Comparison of ENCODE assay signal across 31 cellular contexts in the genomic region with DNA sequence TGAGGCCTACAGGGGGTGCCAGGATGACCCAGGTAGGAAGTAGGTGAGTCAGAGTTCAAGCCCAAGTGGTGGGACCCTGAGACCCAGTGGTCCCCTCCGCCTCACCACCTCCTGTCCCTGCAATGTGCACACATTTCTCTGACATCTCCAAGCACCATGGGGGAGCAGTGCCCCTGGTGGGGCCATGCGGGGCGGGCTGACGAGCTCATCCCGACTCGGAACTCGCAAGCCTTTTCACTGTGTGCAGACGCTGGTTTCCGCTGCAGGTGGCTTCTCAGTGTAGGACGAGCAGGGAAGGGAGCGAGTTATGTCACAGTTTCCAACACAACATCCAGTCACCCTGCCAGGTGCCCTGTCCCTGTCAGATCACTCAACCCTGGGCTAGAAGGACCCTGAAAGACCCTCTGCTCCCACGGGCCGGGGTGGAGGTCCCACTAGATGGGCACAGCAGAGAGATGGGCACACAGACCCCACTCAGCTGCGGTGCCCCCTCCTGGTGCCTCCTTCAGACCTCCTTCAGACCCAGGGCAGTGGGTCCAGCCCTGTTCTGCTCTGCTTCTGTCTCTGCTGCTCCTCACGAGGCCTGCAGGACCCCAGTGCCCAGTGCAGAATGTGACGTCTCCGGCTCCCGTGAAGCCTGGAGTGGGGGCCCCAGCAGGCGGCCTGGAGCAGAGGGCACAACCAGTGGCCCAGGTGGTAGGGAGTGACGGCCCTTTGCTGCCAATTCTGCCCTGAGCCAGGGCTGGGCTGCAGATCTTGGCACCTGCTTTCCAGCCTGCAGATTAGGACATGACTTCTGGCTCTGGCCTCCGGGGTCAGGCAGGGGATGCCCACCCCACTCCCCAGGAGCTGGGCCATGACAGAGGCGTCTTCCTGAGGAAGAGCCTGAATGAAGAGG.
DNase-seq lines count a peak whose midpoint lies in the region; ATAC-seq, FAIRE-seq and TF ChIP-seq lines count a peak whose summit lies in the region.
"Had no signal": no experiment of that assay in that cellular context is flagged by ENCODE, and none has a peak within 500 bp of the region (broad histone marks: within the 10 kb centered on the region; RNA-seq: fewer than 3 reads in every experiment).

No MANE protein-coding gene starts in this region.

- H3K4me1 ChIP-seq in heart right ventricle: peaks cover 54 to 100% (median 97%) of the 10 kb centered on the region in 9 donors
- peaks cover 0 to 5% (median 5%) of the 10 kb centered on the region in 3 donors for H3K4me1 ChIP-seq in pancreas
- H3K4me1 ChIP-seq: colonic mucosa had no signal

- H3K9me3 Mint-ChIP-seq in WTC11: no peaks in the 10 kb centered on the region
- H3K9me3 Mint-ChIP-seq: CD8-positive, alpha-beta memory T cell; T-helper 2 cell treated with Interferon-gamma antibody and Interleukin-4, amounts not matched to agents 5 μg/mL and 100 μg/mL, for 36 hours had no signal

- no peaks in the 10 kb centered on the region for H3K27me3 ChIP-seq in heart right ventricle
- no peaks in the 10 kb centered on the region for H3K27me3 ChIP-seq in pancreas
- H3K27me3 ChIP-seq: body of pancreas, colonic mucosa, esophagus muscularis mucosa had no signal

- intact Hi-C loops in heart right ventricle (cut with DNase I): no loop called here
- intact Hi-C loops in pancreas (cut with DNase I): no loop called here

- in situ Hi-C loops in G401 (cut with HindIII; ENCODE audit: low sequenced_read_pairs): loop anchor here (10.0 kb wide), 1 partner anchor 59 kb away; no protein-coding TSS in a partner anchor

- CTCF ChIA-PET in WTC11 (lab: Charles Lee): interaction anchor here (1.4 kb wide), 1 partner anchor 39 kb away, joined by 3 read pairs; no protein-coding TSS in a partner anchor

- DNase-seq in G401 (ENCODE audit: low spot score) (peak; percentile 53), heart right ventricle (peak in 1 of 2 donors; percentile 61), pancreas (no peak), NCI-H128 (lab: John Stamatoyannopoulos, UW; ENCODE audit: unreplicated experiment) (no peak), NCI-H1105 (lab: John Stamatoyannopoulos, UW) (no peak), WTC11 (ENCODE audit: low spot score) (no peak)
- DNase-seq in stimulated activated naive CD4-positive, alpha-beta T cell treated with Interleukin-2 at 50 U/mL for 16 hours (lab: John Stamatoyannopoulos, UW): no peak
- DNase-seq: activated CD4-positive, alpha-beta T cell treated with anti-CD3 and anti-CD28 coated beads for 4 hours; activated gamma-delta T cell treated with Interleukin-2 at 50 U/mL for 16 hours; activated T-cell treated with anti-CD3 and anti-CD28 coated beads, Interleukin-2, amount 50 U/mL, for 1 hour; CD8-positive, alpha-beta memory T cell; colonic mucosa; DMS 273 treated with DMSO at 0.1 percent for 48 hours; effector memory CD4-positive, alpha-beta T cell; foreskin melanocyte; mesenchymal stem cell; MM.1S; NCI-H146; NCI-H2107; NCI-H82; RPMI8226; SK-N-SH; trophoblast cell had no signal

- no peak overlapping the region for H3K27ac Mint-ChIP-seq in WTC11
- H3K27ac Mint-ChIP-seq: B cell; progenitor cell of endocrine pancreas; T-helper 2 cell treated with Interferon-gamma antibody and Interleukin-4, amounts not matched to agents 5 μg/mL and 100 μg/mL, for 36 hours had no signal

- peak; percentile 25 to 77 (median 62) for ATAC-seq in heart right ventricle
- peak; percentile 12 to 67 (median 42) for ATAC-seq in pancreas
- ATAC-seq in WTC11: no peak
- ATAC-seq: body of pancreas, HCT116 had no signal

- peak overlapping the region; percentile 10; the same call in 1 of the 2 replicates for H3K27ac ChIP-seq in VCaP
- H3K27ac ChIP-seq in heart right ventricle: peak overlapping the region in 7 of 10 donors; percentile 24 to 59 (median 53)
- no peak overlapping the region for H3K27ac ChIP-seq in pancreas
- H3K27ac ChIP-seq: body of pancreas, colonic mucosa, esophagus muscularis mucosa had no signal

- H3K36me3 ChIP-seq in heart right ventricle (peaks cover 0 to 52% (median 13%) of the 10 kb centered on the region in 9 donors), pancreas (peaks cover 0 to 11% (median 0%) of the 10 kb centered on the region in 3 donors)
- H3K36me3 ChIP-seq: colonic mucosa had no signal

- no peaks in the 10 kb centered on the region for H3K36me3 Mint-ChIP-seq in WTC11

- TF ChIP-seq CTCF in VCaP (conservative IDR thresholded peaks at IDR 0.05): no peak
- no peak for TF ChIP-seq CTCF in heart right ventricle (IDR thresholded peaks at IDR 0.05)
- TF ChIP-seq CTCF in pancreas (IDR thresholded peaks at IDR 0.05): no peak
- no peak for TF ChIP-seq CTCF in WTC11 (IDR thresholded peaks at IDR 0.05)

- H3K9me3 ChIP-seq in heart right ventricle: no peaks in the 10 kb centered on the region
- H3K9me3 ChIP-seq in pancreas: no peaks in the 10 kb centered on the region
- H3K9me3 ChIP-seq: body of pancreas, colonic mucosa, esophagus muscularis mucosa, SK-N-SH had no signal

- no peak for FAIRE-seq in pancreas (lab: Jason Lieb, UNC)
- FAIRE-seq: GM19239 had no signal

- POLR2A ChIA-PET in WTC11 (lab: Charles Lee): interaction anchor here (0.6 kb wide), 1 partner anchor 142 kb away, joined by 3 read pairs; no protein-coding TSS in a partner anchor

- no peaks in the 10 kb centered on the region for H3K27me3 Mint-ChIP-seq in WTC11 (ENCODE audit: low read depth)
- H3K27me3 Mint-ChIP-seq: B cell; CD8-positive, alpha-beta memory T cell; progenitor cell of endocrine pancreas had no signal

- WGBS in heart right ventricle, 2 donors: 66 to 75% methylated on average over 22 of the region's 22 CpGs
- WGBS in pancreas, 2 donors: 69% methylated on average over 22 of the region's 22 CpGs

- H3K4me3 Mint-ChIP-seq in WTC11: no peak overlapping the region
- H3K4me3 Mint-ChIP-seq: B cell; CD8-positive, alpha-beta memory T cell; T-helper 2 cell treated with Interferon-gamma antibody and Interleukin-4, amounts not matched to agents 5 μg/mL and 100 μg/mL, for 36 hours had no signal

- H3K4me3 ChIP-seq in heart right ventricle (no peak overlapping the region), pancreas (no peak overlapping the region)
- H3K4me3 ChIP-seq: body of pancreas, colonic mucosa, esophagus muscularis mucosa had no signal

- H3K4me1 Mint-ChIP-seq in WTC11: peaks cover 12% of the 10 kb centered on the region

TF ChIP-seq in WTC11, 78 proteins besides CTCF, POLR2A, EP300 and RAD21 (continues in another document):
- no peak for TF ChIP-seq FOXJ3 (CRISPR knock-in tag; IDR thresholded peaks at IDR 0.05; ENCODE audit: borderline replicate concordance)
- no peak for TF ChIP-seq RELA (CRISPR knock-in tag; IDR thresholded peaks at IDR 0.05; ENCODE audit: borderline replicate concordance)
- TF ChIP-seq, protein P1, sequence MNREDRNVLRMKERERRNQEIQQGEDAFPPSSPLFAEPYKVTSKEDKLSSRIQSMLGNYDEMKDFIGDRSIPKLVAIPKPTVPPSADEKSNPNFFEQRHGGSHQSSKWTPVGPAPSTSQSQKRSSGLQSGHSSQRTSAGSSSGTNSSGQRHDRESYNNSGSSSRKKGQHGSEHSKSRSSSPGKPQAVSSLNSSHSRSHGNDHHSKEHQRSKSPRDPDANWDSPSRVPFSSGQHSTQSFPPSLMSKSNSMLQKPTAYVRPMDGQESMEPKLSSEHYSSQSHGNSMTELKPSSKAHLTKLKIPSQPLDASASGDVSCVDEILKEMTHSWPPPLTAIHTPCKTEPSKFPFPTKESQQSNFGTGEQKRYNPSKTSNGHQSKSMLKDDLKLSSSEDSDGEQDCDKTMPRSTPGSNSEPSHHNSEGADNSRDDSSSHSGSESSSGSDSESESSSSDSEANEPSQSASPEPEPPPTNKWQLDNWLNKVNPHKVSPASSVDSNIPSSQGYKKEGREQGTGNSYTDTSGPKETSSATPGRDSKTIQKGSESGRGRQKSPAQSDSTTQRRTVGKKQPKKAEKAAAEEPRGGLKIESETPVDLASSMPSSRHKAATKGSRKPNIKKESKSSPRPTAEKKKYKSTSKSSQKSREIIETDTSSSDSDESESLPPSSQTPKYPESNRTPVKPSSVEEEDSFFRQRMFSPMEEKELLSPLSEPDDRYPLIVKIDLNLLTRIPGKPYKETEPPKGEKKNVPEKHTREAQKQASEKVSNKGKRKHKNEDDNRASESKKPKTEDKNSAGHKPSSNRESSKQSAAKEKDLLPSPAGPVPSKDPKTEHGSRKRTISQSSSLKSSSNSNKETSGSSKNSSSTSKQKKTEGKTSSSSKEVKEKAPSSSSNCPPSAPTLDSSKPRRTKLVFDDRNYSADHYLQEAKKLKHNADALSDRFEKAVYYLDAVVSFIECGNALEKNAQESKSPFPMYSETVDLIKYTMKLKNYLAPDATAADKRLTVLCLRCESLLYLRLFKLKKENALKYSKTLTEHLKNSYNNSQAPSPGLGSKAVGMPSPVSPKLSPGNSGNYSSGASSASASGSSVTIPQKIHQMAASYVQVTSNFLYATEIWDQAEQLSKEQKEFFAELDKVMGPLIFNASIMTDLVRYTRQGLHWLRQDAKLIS (CRISPR knock-in tag; IDR thresholded peaks at IDR 0.05; ENCODE audit: borderline replicate concordance): no peak
- TF ChIP-seq, protein P2, sequence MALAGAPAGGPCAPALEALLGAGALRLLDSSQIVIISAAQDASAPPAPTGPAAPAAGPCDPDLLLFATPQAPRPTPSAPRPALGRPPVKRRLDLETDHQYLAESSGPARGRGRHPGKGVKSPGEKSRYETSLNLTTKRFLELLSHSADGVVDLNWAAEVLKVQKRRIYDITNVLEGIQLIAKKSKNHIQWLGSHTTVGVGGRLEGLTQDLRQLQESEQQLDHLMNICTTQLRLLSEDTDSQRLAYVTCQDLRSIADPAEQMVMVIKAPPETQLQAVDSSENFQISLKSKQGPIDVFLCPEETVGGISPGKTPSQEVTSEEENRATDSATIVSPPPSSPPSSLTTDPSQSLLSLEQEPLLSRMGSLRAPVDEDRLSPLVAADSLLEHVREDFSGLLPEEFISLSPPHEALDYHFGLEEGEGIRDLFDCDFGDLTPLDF (CRISPR knock-in tag; IDR thresholded peaks at IDR 0.05): no peak
- TF ChIP-seq GTF2I (CRISPR knock-in tag; conservative IDR thresholded peaks at IDR 0.05): no peak
- TF ChIP-seq, protein P3, sequence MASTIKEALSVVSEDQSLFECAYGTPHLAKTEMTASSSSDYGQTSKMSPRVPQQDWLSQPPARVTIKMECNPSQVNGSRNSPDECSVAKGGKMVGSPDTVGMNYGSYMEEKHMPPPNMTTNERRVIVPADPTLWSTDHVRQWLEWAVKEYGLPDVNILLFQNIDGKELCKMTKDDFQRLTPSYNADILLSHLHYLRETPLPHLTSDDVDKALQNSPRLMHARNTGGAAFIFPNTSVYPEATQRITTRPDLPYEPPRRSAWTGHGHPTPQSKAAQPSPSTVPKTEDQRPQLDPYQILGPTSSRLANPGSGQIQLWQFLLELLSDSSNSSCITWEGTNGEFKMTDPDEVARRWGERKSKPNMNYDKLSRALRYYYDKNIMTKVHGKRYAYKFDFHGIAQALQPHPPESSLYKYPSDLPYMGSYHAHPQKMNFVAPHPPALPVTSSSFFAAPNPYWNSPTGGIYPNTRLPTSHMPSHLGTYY (CRISPR knock-in tag; IDR thresholded peaks at IDR 0.05): no peak
- no peak for TF ChIP-seq JUN (CRISPR knock-in tag; IDR thresholded peaks at IDR 0.05)
- TF ChIP-seq ZNF317 (CRISPR knock-in tag; IDR thresholded peaks at IDR 0.05; ENCODE audit: borderline replicate concordance, low read depth): no peak
- TF ChIP-seq NFYB (CRISPR knock-in tag; conservative IDR thresholded peaks at IDR 0.05; ENCODE audit: low read depth): no peak
- TF ChIP-seq JAZF1 (CRISPR knock-in tag; IDR thresholded peaks at IDR 0.05): no peak

Comparison
In these comparisons a context has a peak if more than half of its experiments do, and no peak if none do; other contexts are left out.
1. H3K27ac ChIP-seq: peak in VCaP (single experiment) and heart right ventricle (7 of 10); none in pancreas (0 of 4).